1 cellular context compared by ENCODE assay signal in genomic region chrX:154123241-154124219, GRCh38.
TF ChIP-seq lines count a peak whose summit lies in the region.

No MANE protein-coding gene starts in this region.

TF ChIP-seq in HepG2, 621 proteins besides CTCF, POLR2A, EP300 and RAD21 (continues in another document):
- no peak for TF ChIP-seq CEBPB (IDR thresholded peaks at IDR 0.05; ENCODE audit: borderline replicate concordance, low read depth, low read length)
- no peak for TF ChIP-seq SCMH1 (CRISPR knock-in tag; IDR thresholded peaks at IDR 0.05; ENCODE audit: borderline replicate concordance)
- TF ChIP-seq SAP130 (CRISPR knock-in tag; IDR thresholded peaks at IDR 0.05; ENCODE audit: low read depth) = peak; percentile 28; the same call in 1 of the 2 replicates
- peak; percentile 46; the same call in 1 of the 2 replicates for TF ChIP-seq ETV5 (CRISPR knock-in tag; IDR thresholded peaks at IDR 0.05; ENCODE audit: borderline replicate concordance)
- no peak for TF ChIP-seq KDM1A (CRISPR knock-in tag; IDR thresholded peaks at IDR 0.05)
- TF ChIP-seq, protein P1, sequence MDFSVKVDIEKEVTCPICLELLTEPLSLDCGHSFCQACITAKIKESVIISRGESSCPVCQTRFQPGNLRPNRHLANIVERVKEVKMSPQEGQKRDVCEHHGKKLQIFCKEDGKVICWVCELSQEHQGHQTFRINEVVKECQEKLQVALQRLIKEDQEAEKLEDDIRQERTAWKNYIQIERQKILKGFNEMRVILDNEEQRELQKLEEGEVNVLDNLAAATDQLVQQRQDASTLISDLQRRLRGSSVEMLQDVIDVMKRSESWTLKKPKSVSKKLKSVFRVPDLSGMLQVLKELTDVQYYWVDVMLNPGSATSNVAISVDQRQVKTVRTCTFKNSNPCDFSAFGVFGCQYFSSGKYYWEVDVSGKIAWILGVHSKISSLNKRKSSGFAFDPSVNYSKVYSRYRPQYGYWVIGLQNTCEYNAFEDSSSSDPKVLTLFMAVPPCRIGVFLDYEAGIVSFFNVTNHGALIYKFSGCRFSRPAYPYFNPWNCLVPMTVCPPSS (IDR thresholded peaks at IDR 0.05) = no peak
- TF ChIP-seq PAF1 (CRISPR knock-in tag; IDR thresholded peaks at IDR 0.05) = no peak
- no peak for TF ChIP-seq KLF12 (CRISPR knock-in tag; IDR thresholded peaks at IDR 0.05; ENCODE audit: borderline replicate concordance)
- TF ChIP-seq, protein P2, sequence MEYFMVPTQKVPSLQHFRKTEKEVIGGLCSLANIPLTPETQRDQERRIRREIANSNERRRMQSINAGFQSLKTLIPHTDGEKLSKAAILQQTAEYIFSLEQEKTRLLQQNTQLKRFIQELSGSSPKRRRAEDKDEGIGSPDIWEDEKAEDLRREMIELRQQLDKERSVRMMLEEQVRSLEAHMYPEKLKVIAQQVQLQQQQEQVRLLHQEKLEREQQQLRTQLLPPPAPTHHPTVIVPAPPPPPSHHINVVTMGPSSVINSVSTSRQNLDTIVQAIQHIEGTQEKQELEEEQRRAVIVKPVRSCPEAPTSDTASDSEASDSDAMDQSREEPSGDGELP (IDR thresholded peaks at IDR 0.05; ENCODE audit: borderline replicate concordance, low read depth) = no peak
- TF ChIP-seq IRF2 (CRISPR knock-in tag; IDR thresholded peaks at IDR 0.05) = no peak
- TF ChIP-seq, protein P3, sequence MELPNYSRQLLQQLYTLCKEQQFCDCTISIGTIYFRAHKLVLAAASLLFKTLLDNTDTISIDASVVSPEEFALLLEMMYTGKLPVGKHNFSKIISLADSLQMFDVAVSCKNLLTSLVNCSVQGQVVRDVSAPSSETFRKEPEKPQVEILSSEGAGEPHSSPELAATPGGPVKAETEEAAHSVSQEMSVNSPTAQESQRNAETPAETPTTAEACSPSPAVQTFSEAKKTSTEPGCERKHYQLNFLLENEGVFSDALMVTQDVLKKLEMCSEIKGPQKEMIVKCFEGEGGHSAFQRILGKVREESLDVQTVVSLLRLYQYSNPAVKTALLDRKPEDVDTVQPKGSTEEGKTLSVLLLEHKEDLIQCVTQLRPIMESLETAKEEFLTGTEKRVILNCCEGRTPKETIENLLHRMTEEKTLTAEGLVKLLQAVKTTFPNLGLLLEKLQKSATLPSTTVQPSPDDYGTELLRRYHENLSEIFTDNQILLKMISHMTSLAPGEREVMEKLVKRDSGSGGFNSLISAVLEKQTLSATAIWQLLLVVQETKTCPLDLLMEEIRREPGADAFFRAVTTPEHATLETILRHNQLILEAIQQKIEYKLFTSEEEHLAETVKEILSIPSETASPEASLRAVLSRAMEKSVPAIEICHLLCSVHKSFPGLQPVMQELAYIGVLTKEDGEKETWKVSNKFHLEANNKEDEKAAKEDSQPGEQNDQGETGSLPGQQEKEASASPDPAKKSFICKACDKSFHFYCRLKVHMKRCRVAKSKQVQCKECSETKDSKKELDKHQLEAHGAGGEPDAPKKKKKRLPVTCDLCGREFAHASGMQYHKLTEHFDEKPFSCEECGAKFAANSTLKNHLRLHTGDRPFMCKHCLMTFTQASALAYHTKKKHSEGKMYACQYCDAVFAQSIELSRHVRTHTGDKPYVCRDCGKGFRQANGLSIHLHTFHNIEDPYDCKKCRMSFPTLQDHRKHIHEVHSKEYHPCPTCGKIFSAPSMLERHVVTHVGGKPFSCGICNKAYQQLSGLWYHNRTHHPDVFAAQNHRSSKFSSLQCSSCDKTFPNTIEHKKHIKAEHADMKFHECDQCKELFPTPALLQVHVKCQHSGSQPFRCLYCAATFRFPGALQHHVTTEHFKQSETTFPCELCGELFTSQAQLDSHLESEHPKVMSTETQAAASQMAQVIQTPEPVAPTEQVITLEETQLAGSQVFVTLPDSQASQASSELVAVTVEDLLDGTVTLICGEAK (IDR thresholded peaks at IDR 0.05) = no peak
- TF ChIP-seq, protein P3 (CRISPR knock-in tag; IDR thresholded peaks at IDR 0.05) = no peak
- TF ChIP-seq HIC2 (CRISPR knock-in tag; IDR thresholded peaks at IDR 0.05; ENCODE audit: low read depth) = no peak
- TF ChIP-seq, protein P4, sequence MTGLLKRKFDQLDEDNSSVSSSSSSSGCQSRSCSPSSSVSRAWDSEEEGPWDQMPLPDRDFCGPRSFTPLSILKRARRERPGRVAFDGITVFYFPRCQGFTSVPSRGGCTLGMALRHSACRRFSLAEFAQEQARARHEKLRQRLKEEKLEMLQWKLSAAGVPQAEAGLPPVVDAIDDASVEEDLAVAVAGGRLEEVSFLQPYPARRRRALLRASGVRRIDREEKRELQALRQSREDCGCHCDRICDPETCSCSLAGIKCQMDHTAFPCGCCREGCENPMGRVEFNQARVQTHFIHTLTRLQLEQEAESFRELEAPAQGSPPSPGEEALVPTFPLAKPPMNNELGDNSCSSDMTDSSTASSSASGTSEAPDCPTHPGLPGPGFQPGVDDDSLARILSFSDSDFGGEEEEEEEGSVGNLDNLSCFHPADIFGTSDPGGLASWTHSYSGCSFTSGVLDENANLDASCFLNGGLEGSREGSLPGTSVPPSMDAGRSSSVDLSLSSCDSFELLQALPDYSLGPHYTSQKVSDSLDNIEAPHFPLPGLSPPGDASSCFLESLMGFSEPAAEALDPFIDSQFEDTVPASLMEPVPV (CRISPR knock-in tag; IDR thresholded peaks at IDR 0.05) = no peak
- TF ChIP-seq, protein P5, sequence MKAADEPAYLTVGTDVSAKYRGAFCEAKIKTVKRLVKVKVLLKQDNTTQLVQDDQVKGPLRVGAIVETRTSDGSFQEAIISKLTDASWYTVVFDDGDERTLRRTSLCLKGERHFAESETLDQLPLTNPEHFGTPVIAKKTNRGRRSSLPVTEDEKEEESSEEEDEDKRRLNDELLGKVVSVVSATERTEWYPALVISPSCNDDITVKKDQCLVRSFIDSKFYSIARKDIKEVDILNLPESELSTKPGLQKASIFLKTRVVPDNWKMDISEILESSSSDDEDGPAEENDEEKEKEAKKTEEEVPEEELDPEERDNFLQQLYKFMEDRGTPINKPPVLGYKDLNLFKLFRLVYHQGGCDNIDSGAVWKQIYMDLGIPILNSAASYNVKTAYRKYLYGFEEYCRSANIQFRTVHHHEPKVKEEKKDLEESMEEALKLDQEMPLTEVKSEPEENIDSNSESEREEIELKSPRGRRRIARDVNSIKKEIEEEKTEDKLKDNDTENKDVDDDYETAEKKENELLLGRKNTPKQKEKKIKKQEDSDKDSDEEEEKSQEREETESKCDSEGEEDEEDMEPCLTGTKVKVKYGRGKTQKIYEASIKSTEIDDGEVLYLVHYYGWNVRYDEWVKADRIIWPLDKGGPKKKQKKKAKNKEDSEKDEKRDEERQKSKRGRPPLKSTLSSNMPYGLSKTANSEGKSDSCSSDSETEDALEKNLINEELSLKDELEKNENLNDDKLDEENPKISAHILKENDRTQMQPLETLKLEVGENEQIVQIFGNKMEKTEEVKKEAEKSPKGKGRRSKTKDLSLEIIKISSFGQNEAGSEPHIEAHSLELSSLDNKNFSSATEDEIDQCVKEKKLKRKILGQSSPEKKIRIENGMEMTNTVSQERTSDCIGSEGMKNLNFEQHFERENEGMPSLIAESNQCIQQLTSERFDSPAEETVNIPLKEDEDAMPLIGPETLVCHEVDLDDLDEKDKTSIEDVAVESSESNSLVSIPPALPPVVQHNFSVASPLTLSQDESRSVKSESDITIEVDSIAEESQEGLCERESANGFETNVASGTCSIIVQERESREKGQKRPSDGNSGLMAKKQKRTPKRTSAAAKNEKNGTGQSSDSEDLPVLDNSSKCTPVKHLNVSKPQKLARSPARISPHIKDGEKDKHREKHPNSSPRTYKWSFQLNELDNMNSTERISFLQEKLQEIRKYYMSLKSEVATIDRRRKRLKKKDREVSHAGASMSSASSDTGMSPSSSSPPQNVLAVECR (CRISPR knock-in tag; IDR thresholded peaks at IDR 0.05; ENCODE audit: borderline replicate concordance) = no peak
- no peak for TF ChIP-seq ATAD3A (CRISPR knock-in tag; IDR thresholded peaks at IDR 0.05)
- no peak for TF ChIP-seq ERF (CRISPR knock-in tag; IDR thresholded peaks at IDR 0.05)
- no peak for TF ChIP-seq SSRP1 (CRISPR knock-in tag; IDR thresholded peaks at IDR 0.05)
- TF ChIP-seq ZNF75D (CRISPR knock-in tag; IDR thresholded peaks at IDR 0.05; ENCODE audit: borderline replicate concordance) = no peak
- TF ChIP-seq SOX13 (IDR thresholded peaks at IDR 0.05) = no peak
- peak in 1 of 2 experiments; percentile 61; a peak in 1 of 4 replicates for TF ChIP-seq SOX13 (CRISPR knock-in tag; conservative IDR thresholded peaks at IDR 0.05 in 1 of 2, IDR thresholded peaks at IDR 0.05 in 1 of 2)
- no peak for TF ChIP-seq SOX6 (IDR thresholded peaks at IDR 0.05)
- TF ChIP-seq SOX6 (CRISPR knock-in tag; IDR thresholded peaks at IDR 0.05) = peak; percentile 59
- peak; percentile 70; the same call in 1 of the 2 replicates for TF ChIP-seq ELF3 (CRISPR knock-in tag; IDR thresholded peaks at IDR 0.05)
- no peak for TF ChIP-seq NFATC3 (CRISPR knock-in tag; IDR thresholded peaks at IDR 0.05)
- TF ChIP-seq ADNP (CRISPR knock-in tag; IDR thresholded peaks at IDR 0.05) = no peak
- TF ChIP-seq GABPA (IDR thresholded peaks at IDR 0.05; ENCODE audit: low read depth, low read length) = no peak
- TF ChIP-seq GABPA (CRISPR knock-in tag; IDR thresholded peaks at IDR 0.05; ENCODE audit: low read depth) = peak; percentile 30; the same call in 1 of the 2 replicates
- TF ChIP-seq SOX5 (CRISPR knock-in tag; IDR thresholded peaks at IDR 0.05; ENCODE audit: borderline replicate concordance) = peak; percentile 43; the same call in 1 of the 2 replicates
- TF ChIP-seq YY1 (IDR thresholded peaks at IDR 0.05; ENCODE audit: insufficient read depth, insufficient replicate concordance, low read depth, low read length) = no peak
- TF ChIP-seq, protein P6, sequence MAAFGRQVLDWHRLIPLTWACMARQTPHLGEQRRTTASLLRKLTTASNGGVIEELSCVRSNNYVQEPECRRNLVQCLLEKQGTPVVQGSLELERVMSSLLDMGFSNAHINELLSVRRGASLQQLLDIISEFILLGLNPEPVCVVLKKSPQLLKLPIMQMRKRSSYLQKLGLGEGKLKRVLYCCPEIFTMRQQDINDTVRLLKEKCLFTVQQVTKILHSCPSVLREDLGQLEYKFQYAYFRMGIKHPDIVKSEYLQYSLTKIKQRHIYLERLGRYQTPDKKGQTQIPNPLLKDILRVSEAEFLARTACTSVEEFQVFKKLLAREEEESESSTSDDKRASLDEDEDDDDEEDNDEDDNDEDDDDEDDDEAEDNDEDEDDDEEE (CRISPR knock-in tag; IDR thresholded peaks at IDR 0.05) = no peak
- no peak for TF ChIP-seq CC2D1A (CRISPR knock-in tag; IDR thresholded peaks at IDR 0.05)
- no peak for TF ChIP-seq GFI1 (CRISPR knock-in tag; IDR thresholded peaks at IDR 0.05; ENCODE audit: borderline replicate concordance)
- TF ChIP-seq SIX1 (CRISPR knock-in tag; IDR thresholded peaks at IDR 0.05; ENCODE audit: borderline replicate concordance) = no peak
